27 cellular contexts compared by ENCODE assay signal in the genomic region with DNA sequence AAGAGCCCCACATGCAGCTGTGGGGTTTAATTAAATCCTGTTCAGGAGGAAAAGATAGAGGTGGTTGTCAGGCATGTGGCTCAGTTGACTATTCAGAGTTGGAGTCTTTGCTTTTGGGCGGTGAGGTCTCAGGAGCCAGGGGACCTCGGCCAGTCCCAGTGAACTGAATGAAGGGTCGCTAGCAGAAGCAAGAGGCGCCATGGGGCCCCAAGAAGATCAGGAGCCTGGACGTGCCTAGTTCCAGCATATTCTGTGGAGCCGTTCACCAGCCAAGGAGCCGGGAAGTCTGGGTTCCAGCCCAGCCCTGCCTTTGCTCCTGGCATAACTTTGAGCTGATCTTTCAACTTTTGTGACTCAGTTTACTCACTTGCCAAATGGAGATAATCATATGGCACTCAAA.
"Had no signal": no experiment of that assay in that cellular context is flagged by ENCODE, and none has a peak within 500 bp of the region (broad histone marks: within the 10 kb centered on the region; RNA-seq: fewer than 3 reads in every experiment).

No MANE protein-coding gene starts in this region.

- H3K36me3 ChIP-seq: left ventricle myocardium inferior, pancreas, prostate gland, spleen, suprapubic skin, thoracic aorta, tibial artery, uterus had no signal

- FAIRE-seq: pancreas had no signal

- DNase-seq: islet precursor cell; left ventricle myocardium inferior; mesendoderm; mucosa of descending colon; naive thymus-derived CD8-positive, alpha-beta T cell; nucleus accumbens; pancreas; posterior cingulate gyrus; retina; spleen; stimulated activated CD4-positive, alpha-beta T cell treated with anti-CD3 and anti-CD28 coated beads, Interleukin-4, amount 100 ng/mL, for 24 hours; stimulated activated naive CD4-positive, alpha-beta T cell; tibial artery; uterus had no signal

- H3K27ac Mint-ChIP-seq: mesothelial cell of epicardium; nephron; stimulated activated naive CD8-positive, alpha-beta T cell treated with anti-CD3 and anti-CD28 coated beads, Interleukin-15, Interleukin-2, amounts not matched to agents 100 ng/mL and 50 ng/mL, for 24 hours; type B pancreatic cell had no signal

- ATAC-seq: mucosa of descending colon; naive thymus-derived CD8-positive, alpha-beta T cell; pancreas; sciatic nerve; stimulated activated effector memory CD8-positive, alpha-beta T cell treated with anti-CD3 and anti-CD28 coated beads, Interleukin-12 subunit alpha, Interleukin-12 subunit beta, amount 100 ng/mL, for 72 hours had no signal

- H3K4me3 Mint-ChIP-seq: mesothelial cell of epicardium; naive thymus-derived CD8-positive, alpha-beta T cell; nephron; neural crest cell; stimulated activated effector memory CD8-positive, alpha-beta T cell treated with anti-CD3 and anti-CD28 coated beads, Interleukin-12 subunit alpha, Interleukin-12 subunit beta, amount 100 ng/mL, for 72 hours; stimulated activated naive CD8-positive, alpha-beta T cell treated with anti-CD3 and anti-CD28 coated beads, Interleukin-15, Interleukin-2, amounts not matched to agents 100 ng/mL and 50 ng/mL, for 24 hours; type B pancreatic cell had no signal

- H3K4me3 ChIP-seq: hepatocyte, left ventricle myocardium inferior, lung, mucosa of descending colon, pancreas, prostate gland, skin epidermis, spleen, suprapubic skin, thoracic aorta, tibial artery, uterus had no signal

- H3K4me1 Mint-ChIP-seq: neural crest cell; stimulated activated effector memory CD8-positive, alpha-beta T cell treated with anti-CD3 and anti-CD28 coated beads, Interleukin-12 subunit alpha, Interleukin-12 subunit beta, amount 100 ng/mL, for 72 hours had no signal

- H3K27me3 ChIP-seq: hepatocyte, pancreas, spleen, suprapubic skin, tibial artery, uterus had no signal

- H3K27me3 Mint-ChIP-seq: naive thymus-derived CD8-positive, alpha-beta T cell; stimulated activated naive CD8-positive, alpha-beta T cell treated with anti-CD3 and anti-CD28 coated beads, Interleukin-15, Interleukin-2, amounts not matched to agents 100 ng/mL and 50 ng/mL, for 24 hours; type B pancreatic cell had no signal

- H3K36me3 Mint-ChIP-seq: mesothelial cell of epicardium; naive thymus-derived CD8-positive, alpha-beta T cell; stimulated activated effector memory CD8-positive, alpha-beta T cell treated with anti-CD3 and anti-CD28 coated beads, Interleukin-12 subunit alpha, Interleukin-12 subunit beta, amount 100 ng/mL, for 72 hours; type B pancreatic cell had no signal

- H3K9me3 ChIP-seq: left ventricle myocardium inferior, mucosa of descending colon, pancreas, prostate gland, spleen, suprapubic skin, thoracic aorta, tibial artery, uterus had no signal

- H3K4me2 ChIP-seq: hepatocyte had no signal

- H3K9me3 Mint-ChIP-seq: naive thymus-derived CD8-positive, alpha-beta T cell; nephron; stimulated activated effector memory CD8-positive, alpha-beta T cell treated with anti-CD3 and anti-CD28 coated beads, Interleukin-12 subunit alpha, Interleukin-12 subunit beta, amount 100 ng/mL, for 72 hours; stimulated activated naive CD8-positive, alpha-beta T cell treated with anti-CD3 and anti-CD28 coated beads, Interleukin-15, Interleukin-2, amounts not matched to agents 100 ng/mL and 50 ng/mL, for 24 hours had no signal

- H3K27ac ChIP-seq: hepatocyte, left ventricle myocardium inferior, pancreas, prostate gland, skin epidermis, spleen, suprapubic skin, thoracic aorta, tibial artery, uterus had no signal

- H3K4me1 ChIP-seq: left ventricle myocardium inferior, prostate gland, spleen, tibial artery, uterus had no signal
